ENCODE assay signal across 8 cellular contexts in the genomic region with DNA sequence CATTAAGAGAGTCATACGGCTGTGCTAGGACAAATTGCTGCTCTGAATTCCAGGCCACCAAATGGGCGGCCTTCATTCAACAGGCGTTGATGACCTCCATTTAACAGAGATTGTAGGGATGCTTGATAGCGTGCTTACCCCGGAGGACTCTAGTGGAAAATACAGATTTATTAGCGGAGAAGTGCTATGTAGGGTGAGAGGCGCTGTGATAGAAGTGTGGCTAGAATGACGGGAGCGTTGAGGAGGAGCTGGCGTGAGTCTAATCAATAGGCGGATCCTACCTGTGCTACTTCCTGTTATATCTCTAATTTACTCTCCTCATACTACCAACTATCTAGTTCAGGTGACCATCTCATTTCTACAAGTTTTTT. TPM values are rescaled to one million over a fixed set of nuclear protein-coding genes. Genes with fewer than 3 reads are reported as not detected.
DNase-seq lines count a peak whose midpoint lies in the region; TF ChIP-seq lines count a peak whose summit lies in the region.

No MANE protein-coding gene starts in this region.

- TF ChIP-seq CTCF in HFF-Myc (IDR thresholded peaks at IDR 0.05; ENCODE audit: low read depth, low read length, missing control alignments) (no peak), mesothelial cell of epicardium (IDR thresholded peaks at IDR 0.05; ENCODE audit: unreplicated experiment) (no peak)

- H3K36me3 Mint-ChIP-seq in mesothelial cell of epicardium, result peaks cover 12% of the 10 kb centered on the region

- H3K27ac ChIP-seq in caudate nucleus (ENCODE audit: low read depth, low read length), result peak overlapping the region; percentile 59

- H3K4me1 Mint-ChIP-seq in mesothelial cell of epicardium, result peaks cover 21% of the 10 kb centered on the region

- H3K27ac Mint-ChIP-seq in mesothelial cell of epicardium, result peak overlapping the region; percentile 95

- H3K27me3 Mint-ChIP-seq in mesothelial cell of epicardium (ENCODE audit: low read depth), result no peaks in the 10 kb centered on the region

- DNase-seq in NCI-H2029 treated with DMSO at 0.1 percent for 48 hours (lab: John Stamatoyannopoulos, UW), result peak; percentile 26
- DNase-seq in NCI-H2029 (lab: John Stamatoyannopoulos, UW), result no peak
- no peak for DNase-seq in HFF-Myc (ENCODE audit: extremely low read depth, low read depth)
- DNase-seq in NOMO-1 treated with DMSO at 0.1 percent for 48 hours (lab: John Stamatoyannopoulos, UW; ENCODE audit: unreplicated experiment), result peak; percentile 29
- peak in 4 of 61 donors; percentile 28 to 61 (median 44) for DNase-seq in caudate nucleus (lab: John Stamatoyannopoulos, UW)
- DNase-seq in mesothelial cell of epicardium (ENCODE audit: low spot score in 2 of 2, unreplicated experiment in 2 of 2), result no peak
- no peak for DNase-seq in COLO829 (ENCODE audit: low spot score)
- DNase-seq in NCI-H187 (lab: John Stamatoyannopoulos, UW), result no peak

- no peaks in the 10 kb centered on the region for H3K9me3 Mint-ChIP-seq in mesothelial cell of epicardium

- peak overlapping the region; percentile 96 for H3K4me3 Mint-ChIP-seq in mesothelial cell of epicardium

- H3K4me3 ChIP-seq in HFF-Myc (replicated peaks; ENCODE audit: low read depth, low read length), result peak overlapping the region; percentile 92

RNA-seq across cellular contexts. Expression of gene MRPS35, which starts 0.7 kb away (rescaled TPM):
- total RNA-seq in mesothelial cell of epicardium, result 31.8 to 34.7 TPM (median 34.0 TPM) in 3 replicates

RNA-seq across cellular contexts. Expression of gene REP15, which starts 15.1 kb away (rescaled TPM):
- 2.2 to 2.4 TPM (median 2.3 TPM) in 3 replicates for total RNA-seq in mesothelial cell of epicardium

Comparison
In these comparisons a context has a peak if more than half of its experiments do, and no peak if none do; other contexts are left out.
1. DNase-seq: peak in NCI-H2029 treated with DMSO at 0.1 percent for 48 hours (single experiment) and NOMO-1 treated with DMSO at 0.1 percent for 48 hours (single experiment); none in NCI-H2029 (single experiment), HFF-Myc (single experiment), mesothelial cell of epicardium (0 of 2), COLO829 (single experiment) and NCI-H187 (0 of 2).